10 cellular contexts compared by ENCODE assay signal in the genomic region with DNA sequence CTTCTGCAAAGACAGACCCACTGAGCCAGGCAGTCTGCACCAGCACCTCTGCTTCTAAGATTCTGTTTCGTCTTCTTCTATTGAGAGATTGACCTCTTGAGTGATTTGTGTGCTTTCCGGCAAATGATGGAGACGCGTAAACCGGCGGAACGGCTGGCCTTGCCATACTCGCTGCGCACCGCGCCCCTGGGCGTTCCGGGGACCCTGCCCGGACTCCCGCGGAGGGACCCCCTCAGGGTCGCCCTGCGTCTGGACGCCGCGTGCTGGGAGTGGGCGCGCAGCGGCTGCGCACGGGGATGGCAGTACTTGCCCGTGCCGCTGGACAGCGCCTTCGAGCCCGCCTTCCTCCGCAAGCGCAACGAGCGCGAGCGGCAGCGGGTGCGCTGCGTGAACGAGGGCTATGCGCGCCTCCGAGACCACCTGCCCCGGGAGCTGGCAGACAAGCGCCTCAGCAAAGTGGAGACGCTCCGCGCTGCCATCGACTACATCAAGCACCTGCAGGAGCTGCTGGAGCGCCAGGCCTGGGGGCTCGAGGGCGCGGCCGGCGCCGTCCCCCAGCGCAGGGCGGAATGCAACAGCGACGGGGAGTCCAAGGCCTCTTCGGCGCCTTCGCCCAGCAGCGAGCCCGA. TPM values are rescaled to one million over a fixed set of nuclear protein-coding genes. Genes with fewer than 3 reads are reported as not detected.
A peak's percentile ranks its signal among the peaks of the same experiment; 100 is the strongest.
DNase-seq lines count a peak whose midpoint lies in the region; FAIRE-seq and TF ChIP-seq lines count a peak whose summit lies in the region.
"Had no signal": no experiment of that assay in that cellular context is flagged by ENCODE, and none has a peak within 500 bp of the region (broad histone marks: within the 10 kb centered on the region; RNA-seq: fewer than 3 reads in every experiment).

No MANE protein-coding gene starts in this region.

- peaks cover 5% of the 10 kb centered on the region; the same call in 1 of the 2 replicates for H3K23me2 ChIP-seq in H1 (ENCODE audit: low read depth, low read length)

- H3K4me1 ChIP-seq in H1 (replicated peaks in 1 of 4; ENCODE audit: control insufficient read depth in 3 of 4, insufficient read depth in 4 of 4, low read length in 3 of 4), result peaks cover 0 to 3% (median 0%) of the 10 kb centered on the region in 4 experiments; a peak in 2 of 7 replicates

- H3K27ac Mint-ChIP-seq in neural crest cell (ENCODE audit: unreplicated experiment), result no peak overlapping the region
- no peak overlapping the region for H3K27ac Mint-ChIP-seq in immature natural killer cell
- H3K27ac Mint-ChIP-seq: natural killer cell had no signal

- no peak overlapping the region for H3K56ac ChIP-seq in H1 (replicated peaks; ENCODE audit: insufficient read length, low read depth, low read length)

- CTCF ChIA-PET in H1 (lab: Charles Lee; ENCODE audit: partially characterized antibody), result interaction anchor here (0.7 to 3.3 kb wide), 12 partner anchors 9 to 137 kb away, joined by 3 to 13 read pairs (median 4); no protein-coding TSS in a partner anchor

- no peak overlapping the region for H3K9ac ChIP-seq in H1 (replicated peaks in 1 of 4; ENCODE audit: extremely low read depth in 1 of 4, low read depth in 3 of 4, low read length in 3 of 4)

- H3K4ac ChIP-seq in H1 (replicated peaks; ENCODE audit: insufficient read length, low read depth, low read length), result no peak overlapping the region

- H3K4me3 ChIP-seq in H1 (ENCODE audit: extremely low read depth in 1 of 4, insufficient read depth in 2 of 4, low read depth in 3 of 4, low read length in 4 of 4), result peak overlapping the region; percentile 31 to 68 (median 50)

- H2AK5ac ChIP-seq in H1 (ENCODE audit: low read depth, low read length), result no peak overlapping the region

- no peak overlapping the region for H4K91ac ChIP-seq in H1 (replicated peaks; ENCODE audit: insufficient read length, low read length)

- peaks cover 21 to 49% (median 44%) of the 10 kb centered on the region in 4 experiments for H3K27me3 ChIP-seq in H1 (replicated peaks in 1 of 4; ENCODE audit: control insufficient read depth in 3 of 4, extremely low read depth in 1 of 4, insufficient read depth in 3 of 4, low read length in 3 of 4)

- no peaks in the 10 kb centered on the region for H3K79me1 ChIP-seq in H1 (ENCODE audit: low read depth, low read length)

- no peak overlapping the region for H2BK15ac ChIP-seq in H1 (ENCODE audit: low read length)

- no peak overlapping the region for H2BK20ac ChIP-seq in H1 (ENCODE audit: low read length)

- H3K4me1 Mint-ChIP-seq in neural crest cell (peaks cover 4% of the 10 kb centered on the region), immature natural killer cell (peaks cover 11 to 18% of the 10 kb centered on the region in 2 donors)

- no peak overlapping the region for H2BK120ac ChIP-seq in H1 (replicated peaks; ENCODE audit: low read depth, low read length)

- H3K79me2 ChIP-seq in H1 (ENCODE audit: control insufficient read depth in 1 of 2, insufficient read depth in 2 of 2, low read length in 2 of 2), result no peaks in the 10 kb centered on the region

- H3K18ac ChIP-seq in H1 (ENCODE audit: extremely low read depth, low read length), result no peak overlapping the region

- peak; percentile 45 to 49 for TF ChIP-seq RAD21 in H1 (IDR thresholded peaks at IDR 0.05 in 1 of 2, conservative IDR thresholded peaks at IDR 0.05 in 1 of 2; ENCODE audit: low read depth in 2 of 2, low read length in 2 of 2)

- no peaks in the 10 kb centered on the region for H3K36me3 ChIP-seq in H1 (ENCODE audit: control insufficient read depth in 2 of 4, insufficient read depth in 4 of 4, low read length in 3 of 4)

- H3K14ac ChIP-seq in H1 (ENCODE audit: insufficient read length), result no peak overlapping the region

- H3K27me3 Mint-ChIP-seq in neural crest cell (ENCODE audit: low read depth), result peaks cover 97% of the 10 kb centered on the region
- H3K27me3 Mint-ChIP-seq in immature natural killer cell (ENCODE audit: low read depth in 3 of 3), result peaks cover 9 to 32% (median 22%) of the 10 kb centered on the region in 3 donors

- H3K36me3 Mint-ChIP-seq in neural crest cell (ENCODE audit: low read depth) (no peaks in the 10 kb centered on the region), immature natural killer cell (no peaks in the 10 kb centered on the region)
- H3K36me3 Mint-ChIP-seq: natural killer cell had no signal

- peak; percentile 24 for DNase-seq in Daoy (ENCODE audit: low read depth)
- DNase-seq in NCI-H1930 (lab: John Stamatoyannopoulos, UW), result peak; percentile 15 to 32
- peak; percentile 62 to 85 for DNase-seq in H1 (ENCODE audit: low read depth in 1 of 2, low spot score in 2 of 2)
- peak; percentile 26 for DNase-seq in neural crest cell (ENCODE audit: low read depth, low spot score)
- no peak for DNase-seq in ACHN
- DNase-seq in immature natural killer cell, result no peak
- no peak for DNase-seq in NCI-H2196 (lab: John Stamatoyannopoulos, UW; ENCODE audit: unreplicated experiment)
- no peak for DNase-seq in NCI-H1092 (lab: John Stamatoyannopoulos, UW)
- DNase-seq: natural killer cell had no signal

- H4K5ac ChIP-seq in H1 (ENCODE audit: insufficient read length, low read depth, low read length), result no peak overlapping the region

- peak overlapping the region; percentile 50 to 97 for H3K4me2 ChIP-seq in H1 (ENCODE audit: insufficient read depth in 1 of 2, low read depth in 2 of 2, low read length in 2 of 2)

- no peak overlapping the region for H3K27ac ChIP-seq in H1 (ENCODE audit: low read depth, low read length)

- H2AFZ ChIP-seq in H1 (ENCODE audit: low read length), result peak overlapping the region; percentile 74; the same call in 1 of the 2 replicates

- no peaks in the 10 kb centered on the region for H3K9me3 Mint-ChIP-seq in neural crest cell
- H3K9me3 Mint-ChIP-seq in immature natural killer cell, result no peaks in the 10 kb centered on the region
- H3K9me3 Mint-ChIP-seq: natural killer cell had no signal

- POLR2A ChIA-PET in H1 (lab: Charles Lee; ENCODE audit: partially characterized antibody), result interaction anchor here (1.6 kb wide), 1 partner anchor 13 kb away, joined by 6 read pairs; no protein-coding TSS in a partner anchor

- no peak for FAIRE-seq in H1 (lab: Jason Lieb, UNC)
- FAIRE-seq: colon had no signal

- peak overlapping the region; percentile 68 for H4K8ac ChIP-seq in H1 (ENCODE audit: extremely low read depth, insufficient read depth, low read length)

- TF ChIP-seq POLR2A in H1 (IDR thresholded peaks at IDR 0.05; ENCODE audit: control extremely low read depth in 1 of 2, low read depth in 2 of 2, low read length in 2 of 2), result no peak

- H4K20me1 ChIP-seq in H1 (replicated peaks in 1 of 2; ENCODE audit: control insufficient read depth in 1 of 2, insufficient read depth in 2 of 2, low read length in 2 of 2), result no peaks in the 10 kb centered on the region

- H2BK12ac ChIP-seq in H1 (ENCODE audit: low read depth, low read length), result no peak overlapping the region

- no peak overlapping the region for H3K4me3 Mint-ChIP-seq in neural crest cell
- H3K4me3 Mint-ChIP-seq in immature natural killer cell, result peak overlapping the region in 1 of 5 donors; percentile 51
- H3K4me3 Mint-ChIP-seq: natural killer cell had no signal

- TF ChIP-seq EP300 in H1 (IDR thresholded peaks at IDR 0.05; ENCODE audit: borderline replicate concordance in 1 of 2, low read depth in 2 of 2, low read length in 2 of 2), result no peak

- TF ChIP-seq CTCF in H1 (IDR thresholded peaks at IDR 0.05; ENCODE audit: control extremely low read depth in 1 of 3, insufficient read depth in 1 of 3, low read depth in 1 of 3, low read length in 3 of 3) (peak; percentile 53 to 68 (median 58)), neural crest cell (conservative IDR thresholded peaks at IDR 0.05) (peak; percentile 43)

- H2BK5ac ChIP-seq in H1 (ENCODE audit: low read depth, low read length), result no peak overlapping the region

- no peaks in the 10 kb centered on the region for H3K9me3 ChIP-seq in H1 (ENCODE audit: insufficient read depth in 2 of 2, low read depth in 1 of 2, low read length in 1 of 2)

- H3K23ac ChIP-seq in H1 (ENCODE audit: insufficient read length), result no peak overlapping the region

- in situ Hi-C loops in ACHN (cut with HindIII; ENCODE audit: low pct_ligation_motif_present, low pct_unique_long_range_greater_than_20kb, low sequenced_read_pairs), result no loop called here

- WGBS in H1 (ENCODE audit: extremely low coverage in 1 of 2, insufficient coverage in 1 of 2, insufficient read length in 1 of 2, insufficient replicate concordance in 2 of 2, low coverage in 1 of 2, low lambda C conversion rate in 2 of 2, missing lambda C conversion rate in 1 of 2), 2 experiments, result 3% methylated on average over 65 of the region's 66 CpGs; no CpG with 5 or more reads in 1 of the 2 experiments

TF ChIP-seq in H1, 55 proteins besides CTCF, POLR2A, EP300 and RAD21 (continues in another document):
- TF ChIP-seq SUZ12 (IDR thresholded peaks at IDR 0.05; ENCODE audit: low read length), result peak; percentile 68
- TF ChIP-seq MAFK (IDR thresholded peaks at IDR 0.05; ENCODE audit: low read depth, low read length), result no peak
- no peak for TF ChIP-seq JUN (IDR thresholded peaks at IDR 0.05; ENCODE audit: low read depth, low read length)

RNA-seq across cellular contexts. Expression of a gene that starts 0.7 kb away (rescaled TPM):
- not detected in 2 replicates for total RNA-seq in Daoy (2014; rRNA removed; shearing (Covaris generic))
- total RNA-seq in H1 (2021; fragmentation: NEBNext Ultra II Directional; extraction: Animal tissue kit (Norgen Biotek cat#: 25700)), result not detected in 2 replicates
- 0.03 TPM in 1 of 2 replicates, not detected in the other for polyA plus RNA-seq in H1 (2011; rRNA removed)
- not detected for polyA plus RNA-seq in H1 (2011; cell fraction: cytosol; rRNA removed)
- polyA plus RNA-seq in H1 (2011; cell fraction: nucleus; rRNA removed), result not detected
- polyA plus RNA-seq in H1 (2012, experiment 1 of 2), result not detected in 4 replicates
- not detected for polyA plus RNA-seq in H1 (2012, experiment 2 of 2)
- not detected for polyA plus RNA-seq in H1 (2013, experiment 1 of 2)
- not detected for polyA plus RNA-seq in H1 (2013, experiment 2 of 2)
- not detected in 2 replicates for polyA minus RNA-seq in H1 (2011; rRNA and poly(A)+ RNA removed)
- not detected for polyA minus RNA-seq in H1 (2011; cell fraction: cytosol; rRNA and poly(A)+ RNA removed)
- polyA minus RNA-seq in H1 (2011; cell fraction: nucleus; rRNA and poly(A)+ RNA removed), result not detected
- total RNA-seq in neural crest cell, result not detected in 2 replicates
- polyA plus RNA-seq in immature natural killer cell, result not detected
- total RNA-seq: natural killer cell had no signal

RNA-seq across cellular contexts. Expression of a gene that starts 14.3 kb away (rescaled TPM):
- total RNA-seq in Daoy (2014; rRNA removed; shearing (Covaris generic)), result 39.9 and 43.2 TPM in 2 replicates
- total RNA-seq in H1 (2021; fragmentation: NEBNext Ultra II Directional; extraction: Animal tissue kit (Norgen Biotek cat#: 25700)), result 17.2 and 17.5 TPM in 2 replicates
- 9.3 and 10.1 TPM in 2 replicates for polyA plus RNA-seq in H1 (2011; rRNA removed)
- 10.1 TPM for polyA plus RNA-seq in H1 (2011; cell fraction: cytosol; rRNA removed)
- 14.2 TPM for polyA plus RNA-seq in H1 (2011; cell fraction: nucleus; rRNA removed)
- polyA plus RNA-seq in H1 (2012, experiment 1 of 2), result 10.0 to 12.3 TPM (median 10.3 TPM) in 4 replicates
- polyA plus RNA-seq in H1 (2012, experiment 2 of 2), result 0.92 TPM
- 9.4 TPM for polyA plus RNA-seq in H1 (2013, experiment 1 of 2)
- 10.0 TPM for polyA plus RNA-seq in H1 (2013, experiment 2 of 2)
- 18.3 and 20.6 TPM in 2 replicates for polyA minus RNA-seq in H1 (2011; rRNA and poly(A)+ RNA removed)
- polyA minus RNA-seq in H1 (2011; cell fraction: cytosol; rRNA and poly(A)+ RNA removed), result 10.8 TPM
- 30.6 TPM for polyA minus RNA-seq in H1 (2011; cell fraction: nucleus; rRNA and poly(A)+ RNA removed)
- total RNA-seq in neural crest cell, result 30.0 and 37.4 TPM in 2 replicates
- polyA plus RNA-seq in immature natural killer cell, result 10 to 100 TPM in 2 of 3 donors, 1 to 10 TPM in 1; 7.7 to 19.4 (median 12.2) TPM

Comparison
In these comparisons a context has a peak if more than half of its experiments do, and no peak if none do; other contexts are left out.
1. DNase-seq: peak in Daoy (single experiment), NCI-H1930 (2 of 2), H1 (2 of 2) and neural crest cell (single experiment); none in ACHN (single experiment), immature natural killer cell (0 of 3), NCI-H2196 (single experiment) and NCI-H1092 (single experiment).